In the genomic region with DNA sequence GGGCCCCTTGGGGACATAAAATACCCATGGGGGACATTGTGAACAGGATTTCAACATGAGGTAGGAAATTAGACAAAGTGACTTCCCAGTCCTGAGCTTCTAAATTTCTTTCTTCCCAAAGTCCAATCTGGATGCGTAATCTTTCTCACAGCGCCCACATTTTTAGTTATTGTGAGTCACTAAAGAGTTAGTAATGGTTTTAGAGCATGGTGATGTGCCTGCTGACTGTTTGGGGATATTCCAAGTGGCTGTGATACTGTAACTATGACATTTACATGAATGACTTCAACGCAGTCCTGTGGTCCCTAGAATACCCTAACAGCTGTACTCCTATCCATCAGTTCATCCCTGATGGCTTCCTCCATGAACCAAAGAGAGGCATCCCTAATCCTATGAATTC, we compare ENCODE assay signal across 22 cellular contexts.
DNase-seq lines count a peak whose midpoint lies in the region; ATAC-seq and TF ChIP-seq lines count a peak whose summit lies in the region.
"Had no signal": no experiment of that assay in that cellular context is flagged by ENCODE, and none has a peak within 500 bp of the region (broad histone marks: within the 10 kb centered on the region; RNA-seq: fewer than 3 reads in every experiment).

No MANE protein-coding gene starts in this region.

- H3K4ac ChIP-seq in IMR-90 (ENCODE audit: low read depth, low read length): peak overlapping the region; percentile 37; the same call in 1 of the 2 replicates

- peak overlapping the region; percentile 95 for H2BK5ac ChIP-seq in IMR-90 (ENCODE audit: low read depth, low read length, poor library complexity, severe bottlenecking)

- no peak overlapping the region for H3K9ac ChIP-seq in IMR-90 (ENCODE audit: low read depth, low read length)

- peak overlapping the region; percentile 98; the same call in 1 of the 2 replicates for H3K18ac ChIP-seq in IMR-90 (ENCODE audit: low read depth, low read length)

- dilution Hi-C loops in IMR-90 (cut with HindIII; ENCODE audit: low sequenced_read_pairs, unreplicated experiment): no loop called here

- CTCF ChIA-PET in IMR-90 (lab: Yijun Ruan, JAX): no interaction called here

- H3K9me1 ChIP-seq in IMR-90 (ENCODE audit: insufficient read depth, low read length): no peaks in the 10 kb centered on the region

- H3K4me3 ChIP-seq in IMR-90 (ENCODE audit: insufficient read depth, low read depth, low read length): no peak overlapping the region
- H3K4me3 ChIP-seq in astrocyte of the spinal cord (ENCODE audit: low read depth, low read length): no peak overlapping the region
- H3K4me3 ChIP-seq in effector memory CD4-positive, alpha-beta T cell (ENCODE audit: insufficient read depth, low read depth, low read length, poor library complexity, severe bottlenecking): no peak overlapping the region
- no peak overlapping the region for H3K4me3 ChIP-seq in BE2C (ENCODE audit: low read depth, low read length)

- no peaks in the 10 kb centered on the region for H4K20me1 ChIP-seq in IMR-90 (ENCODE audit: insufficient read depth, low read length)

- H3K4me2 ChIP-seq in IMR-90 (ENCODE audit: low read depth, low read length): peak overlapping the region; percentile 63; the same call in 1 of the 2 replicates

- 0 out of 3 replicates have a peak overlapping the region, but pooled peaks have one; percentile 44 for H2BK15ac ChIP-seq in IMR-90 (ENCODE audit: low read depth, low read length)

- POLR2A ChIA-PET in IMR-90 (lab: Charles Lee; ENCODE audit: unreplicated experiment): no interaction called here

- peak overlapping the region in 1 of 2 experiments; percentile 79; a peak in 3 of 4 replicates for H4K8ac ChIP-seq in IMR-90 (ENCODE audit: low read depth in 2 of 2, low read length in 2 of 2)

- H2BK120ac ChIP-seq in IMR-90 (ENCODE audit: low read depth, low read length): peak overlapping the region; percentile 53; the same call in 1 of the 2 replicates

- H3K4me1 ChIP-seq in IMR-90 (ENCODE audit: control insufficient read depth, insufficient read depth, low read length) (peaks cover 7% of the 10 kb centered on the region; the same call in 1 of the 2 replicates), BE2C (no peaks in the 10 kb centered on the region)
- no peaks in the 10 kb centered on the region for H3K4me1 ChIP-seq in effector memory CD4-positive, alpha-beta T cell (ENCODE audit: control insufficient read depth, insufficient read depth, low read length, poor library complexity, severe bottlenecking)

- no peaks in the 10 kb centered on the region for H3K9me3 ChIP-seq in IMR-90 (ENCODE audit: control insufficient read depth, insufficient read depth, low read length)
- no peaks in the 10 kb centered on the region for H3K9me3 ChIP-seq in effector memory CD4-positive, alpha-beta T cell (ENCODE audit: control insufficient read depth, low read length)
- H3K9me3 ChIP-seq in BE2C: no peaks in the 10 kb centered on the region

- no peaks in the 10 kb centered on the region for H3K36me3 ChIP-seq in IMR-90 (ENCODE audit: control insufficient read depth, insufficient read depth, low read length)
- H3K36me3 ChIP-seq in effector memory CD4-positive, alpha-beta T cell (ENCODE audit: control insufficient read depth, insufficient read depth, low read length): no peaks in the 10 kb centered on the region
- H3K36me3 ChIP-seq in BE2C: no peaks in the 10 kb centered on the region

- H3K79me1 ChIP-seq in IMR-90 (ENCODE audit: low read depth in 1 of 2, low read length in 2 of 2): no peaks in the 10 kb centered on the region

- TF ChIP-seq CTCF in IMR-90 (conservative IDR thresholded peaks at IDR 0.05; ENCODE audit: low read depth, low read length) (no peak), astrocyte of the spinal cord (IDR thresholded peaks at IDR 0.05; ENCODE audit: low read depth, low read length) (no peak), BE2C (IDR thresholded peaks at IDR 0.05; ENCODE audit: low read depth, low read length) (no peak)

- no CpG with 5 or more reads among the region's 3 CpGs for WGBS in IMR-90 (ENCODE audit: extremely low coverage in 2 of 2, insufficient read length in 1 of 2), 2 experiments

- intact Hi-C loops in IMR-90 (cut with micrococcal nuclease): no loop called here
- intact Hi-C loops in left cardiac atrium (cut with DNase I): no loop called here

- H2AFZ ChIP-seq in IMR-90 (replicated peaks; ENCODE audit: low read length, poor library complexity): no peak overlapping the region

- H4K91ac ChIP-seq in IMR-90 (ENCODE audit: insufficient read depth, low read depth, low read length): peak overlapping the region; percentile 63; the same call in 1 of the 2 replicates

- peak overlapping the region; percentile 23; the same call in 1 of the 2 replicates for H3K14ac ChIP-seq in IMR-90 (replicated peaks; ENCODE audit: low read depth, low read length)

- in situ Hi-C loops in IMR-90 (cut with MboI; ENCODE audit: low sequenced_read_pairs) (loop anchor here (25.0 kb wide), 2 partner anchors 163 to 963 kb away; no protein-coding TSS in a partner anchor), astrocyte of the spinal cord (cut with HindIII; ENCODE audit: low sequenced_read_pairs) (no loop called here)

- H4K5ac ChIP-seq in IMR-90 (ENCODE audit: low read depth, low read length): peak overlapping the region; percentile 92; the same call in 1 of the 2 replicates

- peak overlapping the region; percentile 56; the same call in 1 of the 2 replicates for H3K23ac ChIP-seq in IMR-90 (ENCODE audit: low read depth, low read length)

- H3K56ac ChIP-seq in IMR-90 (ENCODE audit: extremely low read depth, insufficient read depth, low read length): no peak overlapping the region

- H3K27ac ChIP-seq in IMR-90 (ENCODE audit: insufficient read depth, low read length): peak overlapping the region; percentile 48
- H3K27ac ChIP-seq in effector memory CD4-positive, alpha-beta T cell (ENCODE audit: insufficient read depth, low read length, poor library complexity, severe bottlenecking): no peak overlapping the region
- H3K27ac ChIP-seq: HL-60 had no signal

- H2AK9ac ChIP-seq in IMR-90 (replicated peaks; ENCODE audit: low read depth, low read length, poor library complexity): no peak overlapping the region

- no peak overlapping the region for H2AK5ac ChIP-seq in IMR-90 (ENCODE audit: low read depth, low read length)

- BruUV-seq in IMR-90 (replicated peaks; lab: Mats Ljungman, UMichigan): no TSS peak

- peak overlapping the region; percentile 27; the same call in 1 of the 2 replicates for H2BK20ac ChIP-seq in IMR-90 (ENCODE audit: low read depth, low read length)

- no peak for TF ChIP-seq POLR2A in IMR-90 (IDR thresholded peaks at IDR 0.05; ENCODE audit: low read depth, low read length)

- H3K27me3 ChIP-seq in IMR-90 (ENCODE audit: control insufficient read depth, insufficient read depth, low read length) (no peaks in the 10 kb centered on the region), BE2C (peaks cover 17% of the 10 kb centered on the region)
- peaks cover under 1% of the 10 kb centered on the region for H3K27me3 ChIP-seq in effector memory CD4-positive, alpha-beta T cell (replicated peaks; ENCODE audit: control insufficient read depth, insufficient read depth, low read length, poor library complexity, severe bottlenecking)

- ATAC-seq in IMR-90 (ENCODE audit: low read depth) (peak; percentile 46), left cardiac atrium (no peak)
- ATAC-seq: left colon; natural killer cell treated with Interleukin-12 subunit alpha and Interleukin-12 subunit beta and Interleukin-15 and Interleukin-18, amount 100 ng/mL, for 72 hours; sciatic nerve; stimulated activated naive B cell treated with anti-CD40 and anti-IgM and Interleukin-4, amounts not matched to agents 10 μg/mL and 1 μg/mL and 100 μg/mL, for 72 hours had no signal

- no peak for TF ChIP-seq RAD21 in IMR-90 (IDR thresholded peaks at IDR 0.05; ENCODE audit: low read length)

- DNase-seq in EH (ENCODE audit: low read depth): peak; percentile 86
- peak; percentile 75 for DNase-seq in IMR-90
- peak; percentile 48 for DNase-seq in astrocyte of the spinal cord (ENCODE audit: low read depth, low spot score)
- peak; percentile 1 for DNase-seq in myocyte (ENCODE audit: low read depth)
- DNase-seq in left cardiac atrium: no peak
- no peak for DNase-seq in effector memory CD4-positive, alpha-beta T cell
- no peak for DNase-seq in BE2C
- no peak for DNase-seq in activated T-cell treated with anti-CD3 and anti-CD28 coated beads, Interleukin-2, amount 50 U/mL, for 1 hour
- DNase-seq: activated CD8-positive, alpha-beta memory T cell treated with anti-CD3 and anti-CD28 coated beads, Interleukin-2, amount 50 U/mL, for 48 hours; activated gamma-delta T cell; cerebellar nuclear complex; COR-L47; DMS79 treated with DMSO at 0.1 percent for 48 hours; left colon; MM.1S; NCI-H1436 treated with DMSO at 0.1 percent for 48 hours; NCI-H524 treated with DMSO at 0.1 percent for 48 hours; SIG-M5; stimulated activated naive B cell treated with anti-CD40 and anti-IgM and Interleukin-4, amounts not matched to agents 10 μg/mL and 1 μg/mL and 100 μg/mL, for 72 hours had no signal

TF ChIP-seq in IMR-90, 13 proteins besides CTCF, POLR2A, EP300 and RAD21 (continues in another document):
- TF ChIP-seq CHD1 (IDR thresholded peaks at IDR 0.05; ENCODE audit: low read depth, low read length) (no peak), RFX5 (IDR thresholded peaks at IDR 0.05; ENCODE audit: low read depth, low read length) (no peak), NFE2L2 (IDR thresholded peaks at IDR 0.05; ENCODE audit: low read depth, low read length) (no peak), RCOR1 (IDR thresholded peaks at IDR 0.05; ENCODE audit: insufficient replicate concordance, low read length) (no peak), ELK1 (IDR thresholded peaks at IDR 0.05; ENCODE audit: borderline replicate concordance, low read depth, low read length) (no peak), MAFK (IDR thresholded peaks at IDR 0.05; ENCODE audit: low read depth, low read length) (no peak), SMC3 (IDR thresholded peaks at IDR 0.05; ENCODE audit: low read depth, low read length) (no peak), CEBPB (IDR thresholded peaks at IDR 0.05; ENCODE audit: low read depth, low read length) (no peak), MXI1 (IDR thresholded peaks at IDR 0.05; ENCODE audit: borderline replicate concordance, low read depth, low read length) (no peak), MAZ (IDR thresholded peaks at IDR 0.05; ENCODE audit: borderline replicate concordance, low read depth, low read length) (no peak), FOS (IDR thresholded peaks at IDR 0.05; ENCODE audit: low read depth, low read length) (no peak), BHLHE40 (IDR thresholded peaks at IDR 0.05; ENCODE audit: low read depth, low read length) (no peak)

Comparison
In these comparisons a context has a peak if more than half of its experiments do, and no peak if none do; other contexts are left out.
1. DNase-seq: peak in EH (single experiment), IMR-90 (single experiment), astrocyte of the spinal cord (single experiment) and myocyte (single experiment); none in left cardiac atrium (single experiment), effector memory CD4-positive, alpha-beta T cell (0 of 3), BE2C (single experiment) and activated T-cell treated with anti-CD3 and anti-CD28 coated beads, Interleukin-2, amount 50 U/mL, for 1 hour (single experiment).